1 cellular context compared by ENCODE assay signal in the genomic region with DNA sequence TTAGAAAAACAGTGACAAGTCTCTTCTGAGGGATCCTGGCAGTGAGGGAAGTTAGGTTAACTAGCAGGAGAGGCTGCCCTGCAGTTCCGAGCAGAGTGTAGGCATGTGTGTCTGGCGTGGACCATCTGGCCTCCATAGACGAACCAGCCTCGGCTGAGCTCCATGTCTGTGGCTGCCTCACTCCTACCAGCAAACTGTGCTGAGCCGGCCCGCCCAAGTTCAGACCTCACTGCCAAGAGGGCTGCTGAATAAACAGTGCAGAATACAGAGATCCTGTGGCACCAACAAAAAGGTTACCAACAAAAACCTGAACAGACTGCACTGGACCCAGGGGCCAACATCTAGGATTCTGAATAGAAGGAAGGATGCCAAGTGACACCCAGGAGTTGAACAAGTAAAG.
TF ChIP-seq lines count a peak whose summit lies in the region.

No MANE protein-coding gene starts in this region.

TF ChIP-seq in HepG2, 621 proteins besides CTCF, POLR2A, EP300 and RAD21 (continued from another document):
- TF ChIP-seq, protein P1, sequence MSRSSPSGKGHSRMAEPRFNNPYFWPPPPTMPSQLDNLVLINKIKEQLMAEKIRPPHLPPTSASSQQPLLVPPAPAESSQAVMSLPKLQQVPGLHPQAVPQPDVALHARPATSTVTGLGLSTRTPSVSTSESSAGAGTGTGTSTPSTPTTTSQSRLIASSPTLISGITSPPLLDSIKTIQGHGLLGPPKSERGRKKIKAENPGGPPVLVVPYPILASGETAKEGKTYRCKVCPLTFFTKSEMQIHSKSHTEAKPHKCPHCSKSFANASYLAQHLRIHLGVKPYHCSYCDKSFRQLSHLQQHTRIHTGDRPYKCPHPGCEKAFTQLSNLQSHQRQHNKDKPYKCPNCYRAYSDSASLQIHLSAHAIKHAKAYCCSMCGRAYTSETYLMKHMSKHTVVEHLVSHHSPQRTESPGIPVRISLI (CRISPR knock-in tag; IDR thresholded peaks at IDR 0.05; ENCODE audit: borderline replicate concordance), result no peak
- TF ChIP-seq, protein P2, sequence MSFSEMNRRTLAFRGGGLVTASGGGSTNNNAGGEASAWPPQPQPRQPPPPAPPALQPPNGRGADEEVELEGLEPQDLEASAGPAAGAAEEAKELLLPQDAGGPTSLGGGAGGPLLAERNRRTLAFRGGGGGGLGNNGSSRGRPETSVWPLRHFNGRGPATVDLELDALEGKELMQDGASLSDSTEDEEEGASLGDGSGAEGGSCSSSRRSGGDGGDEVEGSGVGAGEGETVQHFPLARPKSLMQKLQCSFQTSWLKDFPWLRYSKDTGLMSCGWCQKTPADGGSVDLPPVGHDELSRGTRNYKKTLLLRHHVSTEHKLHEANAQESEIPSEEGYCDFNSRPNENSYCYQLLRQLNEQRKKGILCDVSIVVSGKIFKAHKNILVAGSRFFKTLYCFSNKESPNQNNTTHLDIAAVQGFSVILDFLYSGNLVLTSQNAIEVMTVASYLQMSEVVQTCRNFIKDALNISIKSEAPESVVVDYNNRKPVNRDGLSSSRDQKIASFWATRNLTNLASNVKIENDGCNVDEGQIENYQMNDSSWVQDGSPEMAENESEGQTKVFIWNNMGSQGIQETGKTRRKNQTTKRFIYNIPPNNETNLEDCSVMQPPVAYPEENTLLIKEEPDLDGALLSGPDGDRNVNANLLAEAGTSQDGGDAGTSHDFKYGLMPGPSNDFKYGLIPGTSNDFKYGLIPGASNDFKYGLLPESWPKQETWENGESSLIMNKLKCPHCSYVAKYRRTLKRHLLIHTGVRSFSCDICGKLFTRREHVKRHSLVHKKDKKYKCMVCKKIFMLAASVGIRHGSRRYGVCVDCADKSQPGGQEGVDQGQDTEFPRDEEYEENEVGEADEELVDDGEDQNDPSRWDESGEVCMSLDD (CRISPR knock-in tag; IDR thresholded peaks at IDR 0.05; ENCODE audit: borderline replicate concordance), result no peak
- TF ChIP-seq MTA1 (CRISPR knock-in tag; IDR thresholded peaks at IDR 0.05; ENCODE audit: borderline replicate concordance) (no peak), NFE2L1 (CRISPR knock-in tag; IDR thresholded peaks at IDR 0.05; ENCODE audit: borderline replicate concordance) (no peak)
- TF ChIP-seq, protein P3, sequence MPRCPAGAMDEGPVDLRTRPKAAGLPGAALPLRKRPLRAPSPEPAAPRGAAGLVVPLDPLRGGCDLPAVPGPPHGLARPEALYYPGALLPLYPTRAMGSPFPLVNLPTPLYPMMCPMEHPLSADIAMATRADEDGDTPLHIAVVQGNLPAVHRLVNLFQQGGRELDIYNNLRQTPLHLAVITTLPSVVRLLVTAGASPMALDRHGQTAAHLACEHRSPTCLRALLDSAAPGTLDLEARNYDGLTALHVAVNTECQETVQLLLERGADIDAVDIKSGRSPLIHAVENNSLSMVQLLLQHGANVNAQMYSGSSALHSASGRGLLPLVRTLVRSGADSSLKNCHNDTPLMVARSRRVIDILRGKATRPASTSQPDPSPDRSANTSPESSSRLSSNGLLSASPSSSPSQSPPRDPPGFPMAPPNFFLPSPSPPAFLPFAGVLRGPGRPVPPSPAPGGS (CRISPR knock-in tag; IDR thresholded peaks at IDR 0.05), result no peak
